ENCODE assay signal across 9 cellular contexts in the genomic region with DNA sequence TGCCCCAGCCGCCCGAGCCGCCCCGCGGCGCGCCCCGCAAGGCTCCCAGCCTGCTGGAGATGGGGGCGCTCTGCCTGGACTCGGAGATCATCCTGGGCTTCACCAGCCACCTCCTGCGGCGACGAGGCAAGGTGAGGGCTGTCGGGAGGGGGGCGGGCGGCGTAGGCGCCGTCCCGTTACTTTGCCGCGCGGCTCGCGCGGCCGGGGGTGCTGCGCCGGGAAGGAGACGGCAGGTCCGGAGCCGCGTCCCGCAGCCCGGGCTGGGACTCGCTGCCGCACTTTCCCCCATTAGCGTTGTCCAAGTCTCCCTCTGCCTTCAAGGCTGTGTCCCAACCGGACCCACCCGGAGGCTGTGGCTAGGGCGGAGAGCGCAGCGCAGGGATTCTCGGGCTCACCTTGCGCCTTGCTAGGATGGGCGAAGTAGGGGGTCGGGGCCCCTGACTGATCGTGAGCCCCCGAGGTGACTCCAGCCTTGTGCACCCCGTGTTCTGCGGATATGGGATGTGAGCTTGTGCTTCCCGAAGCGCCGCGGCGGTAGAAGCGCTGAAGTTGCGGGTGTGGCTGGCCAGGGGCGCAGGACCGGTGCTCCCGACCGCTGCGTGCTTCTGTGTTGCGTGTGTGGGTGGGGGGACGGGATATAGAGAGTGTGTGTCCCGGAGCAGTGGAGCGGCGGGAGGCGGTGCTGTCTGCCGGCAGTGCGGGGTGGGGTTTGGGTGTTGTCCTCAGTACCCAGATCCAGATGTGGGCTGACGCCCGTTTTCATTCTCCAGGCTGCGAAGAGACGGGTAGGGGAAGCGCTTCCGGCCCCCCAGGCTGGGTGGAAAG. TPM values are rescaled to one million over a fixed set of nuclear protein-coding genes. Genes with fewer than 3 reads are reported as not detected.
DNase-seq lines count a peak whose midpoint lies in the region; ATAC-seq and TF ChIP-seq lines count a peak whose summit lies in the region.
"Had no signal": no experiment of that assay in that cellular context is flagged by ENCODE, and none has a peak within 500 bp of the region (broad histone marks: within the 10 kb centered on the region; RNA-seq: fewer than 3 reads in every experiment).

No MANE protein-coding gene starts in this region.

- intact Hi-C loops in activated B cell treated with CpG ODN at 0.5 μM for 24 hours (cut with micrococcal nuclease): no loop called here

- peaks cover 16% of the 10 kb centered on the region for H4K20me1 ChIP-seq in smooth muscle cell (ENCODE audit: low read depth)

- no peak overlapping the region for H3K27ac ChIP-seq in smooth muscle cell (ENCODE audit: low read depth)
- no peak overlapping the region for H3K27ac ChIP-seq in effector memory CD4-positive, alpha-beta T cell (ENCODE audit: insufficient read depth, low read length, poor library complexity, severe bottlenecking)

- H3F3A ChIP-seq in smooth muscle cell (ENCODE audit: low read depth): no peaks in the 10 kb centered on the region

- H3K9me3 Mint-ChIP-seq in T-helper 2 cell treated with Interferon-gamma antibody and Interleukin-4, amounts not matched to agents 5 μg/mL and 100 μg/mL, for 36 hours: no peaks in the 10 kb centered on the region
- no peaks in the 10 kb centered on the region for H3K9me3 Mint-ChIP-seq in activated B cell treated with CpG ODN at 0.5 μM for 24 hours

- H3K9me3 ChIP-seq in iPS-15b (ENCODE audit: control insufficient read depth, insufficient read depth, low read length) (no peaks in the 10 kb centered on the region), smooth muscle cell (replicated peaks; ENCODE audit: low read depth) (no peaks in the 10 kb centered on the region)
- no peaks in the 10 kb centered on the region for H3K9me3 ChIP-seq in effector memory CD4-positive, alpha-beta T cell (ENCODE audit: control insufficient read depth, low read length)
- H3K9me3 ChIP-seq: sigmoid colon had no signal

- no peak for ATAC-seq in activated B cell treated with CpG ODN at 0.5 μM for 24 hours (ENCODE audit: low read depth)

- no peak overlapping the region for H3K9ac ChIP-seq in iPS-15b (ENCODE audit: low read depth, low read length)
- H3K9ac ChIP-seq in smooth muscle cell (ENCODE audit: low read depth): no peak overlapping the region

- H3K27me3 ChIP-seq in iPS-15b (ENCODE audit: control insufficient read depth, insufficient read depth, low read length) (peaks cover 18% of the 10 kb centered on the region), smooth muscle cell (ENCODE audit: low read depth) (peaks cover 41% of the 10 kb centered on the region)
- H3K27me3 ChIP-seq in effector memory CD4-positive, alpha-beta T cell (replicated peaks; ENCODE audit: control insufficient read depth, insufficient read depth, low read length, poor library complexity, severe bottlenecking): peaks cover 28% of the 10 kb centered on the region

- DNase-seq in T-helper 2 cell treated with Interferon-gamma antibody and Interleukin-4, amounts not matched to agents 5 μg/mL and 100 μg/mL, for 36 hours (ENCODE audit: low spot score): no peak
- DNase-seq in T-helper 2 cell (no peak), activated B cell treated with CpG ODN at 0.5 μM for 24 hours (no peak), smooth muscle cell (lab: John Stamatoyannopoulos, UW; ENCODE audit: unreplicated experiment) (no peak), NCI-H1417 (lab: John Stamatoyannopoulos, UW) (no peak), HT-29 (ENCODE audit: low spot score) (no peak)
- DNase-seq in effector memory CD4-positive, alpha-beta T cell: no peak
- DNase-seq: sigmoid colon had no signal

- H3K4me1 ChIP-seq in iPS-15b (ENCODE audit: control insufficient read depth, insufficient read depth, low read length) (no peaks in the 10 kb centered on the region), smooth muscle cell (ENCODE audit: low read depth) (peaks cover 35% of the 10 kb centered on the region)
- peaks cover 26% of the 10 kb centered on the region for H3K4me1 ChIP-seq in effector memory CD4-positive, alpha-beta T cell (ENCODE audit: control insufficient read depth, insufficient read depth, low read length, poor library complexity, severe bottlenecking)

- TF ChIP-seq CTCF in activated B cell treated with CpG ODN at 0.5 μM for 24 hours (IDR thresholded peaks at IDR 0.05): no peak
- no peak for TF ChIP-seq CTCF in smooth muscle cell (IDR thresholded peaks at IDR 0.05; ENCODE audit: borderline replicate concordance, insufficient read depth, poor library complexity, severe bottlenecking)

- CTCF ChIA-PET in activated B cell treated with CpG ODN at 0.5 μM for 24 hours (lab: Charles Lee): interaction anchor here (1.1 kb wide), 1 partner anchor 427 kb away, joined by 7 read pairs; no protein-coding TSS in a partner anchor

- peaks cover 5% of the 10 kb centered on the region for H3K36me3 ChIP-seq in iPS-15b (ENCODE audit: control insufficient read depth, insufficient read depth, low read length)
- H3K36me3 ChIP-seq in smooth muscle cell (ENCODE audit: low read depth): no peaks in the 10 kb centered on the region
- no peaks in the 10 kb centered on the region for H3K36me3 ChIP-seq in effector memory CD4-positive, alpha-beta T cell (ENCODE audit: control insufficient read depth, insufficient read depth, low read length)
- H3K36me3 ChIP-seq: sigmoid colon had no signal

- peak overlapping the region; percentile 34 for H3K4me3 Mint-ChIP-seq in T-helper 2 cell treated with Interferon-gamma antibody and Interleukin-4, amounts not matched to agents 5 μg/mL and 100 μg/mL, for 36 hours
- H3K4me3 Mint-ChIP-seq in activated B cell treated with CpG ODN at 0.5 μM for 24 hours: peak overlapping the region; percentile 66

- H3K79me2 ChIP-seq in smooth muscle cell (ENCODE audit: low read depth): peaks cover 8% of the 10 kb centered on the region

- POLR2A ChIA-PET in activated B cell treated with CpG ODN at 0.5 μM for 24 hours (lab: Charles Lee): no interaction called here

- peaks cover 3% of the 10 kb centered on the region for H3K4me1 Mint-ChIP-seq in T-helper 2 cell treated with Interferon-gamma antibody and Interleukin-4, amounts not matched to agents 5 μg/mL and 100 μg/mL, for 36 hours (ENCODE audit: low read depth)
- peaks cover 13% of the 10 kb centered on the region for H3K4me1 Mint-ChIP-seq in activated B cell treated with CpG ODN at 0.5 μM for 24 hours

- peak overlapping the region; percentile 58 for H3K4me3 ChIP-seq in iPS-15b (ENCODE audit: low read depth, low read length)
- H3K4me3 ChIP-seq in smooth muscle cell: peak overlapping the region; percentile 69
- no peak overlapping the region for H3K4me3 ChIP-seq in effector memory CD4-positive, alpha-beta T cell (ENCODE audit: insufficient read depth, low read depth, low read length, poor library complexity, severe bottlenecking)

- peaks cover 32% of the 10 kb centered on the region for H3K27me3 Mint-ChIP-seq in T-helper 2 cell treated with Interferon-gamma antibody and Interleukin-4, amounts not matched to agents 5 μg/mL and 100 μg/mL, for 36 hours (ENCODE audit: low read depth)
- H3K27me3 Mint-ChIP-seq in activated B cell treated with CpG ODN at 0.5 μM for 24 hours: peaks cover 38% of the 10 kb centered on the region

- no peaks in the 10 kb centered on the region for H3K36me3 Mint-ChIP-seq in T-helper 2 cell treated with Interferon-gamma antibody and Interleukin-4, amounts not matched to agents 5 μg/mL and 100 μg/mL, for 36 hours (ENCODE audit: low read depth)
- no peaks in the 10 kb centered on the region for H3K36me3 Mint-ChIP-seq in activated B cell treated with CpG ODN at 0.5 μM for 24 hours (ENCODE audit: low read depth)

- H2AFZ ChIP-seq in smooth muscle cell (ENCODE audit: low read depth): no peak overlapping the region

- WGBS in smooth muscle cell (ENCODE audit: low lambda C conversion rate): 8% methylated on average over 58 of the region's 77 CpGs

- H3K4me2 ChIP-seq in smooth muscle cell: peak overlapping the region; percentile 98

- no peak overlapping the region for H3K27ac Mint-ChIP-seq in T-helper 2 cell treated with Interferon-gamma antibody and Interleukin-4, amounts not matched to agents 5 μg/mL and 100 μg/mL, for 36 hours
- no peak overlapping the region for H3K27ac Mint-ChIP-seq in activated B cell treated with CpG ODN at 0.5 μM for 24 hours

RNA-seq across cellular contexts. Expression of a gene that starts 1.7 kb away (rescaled TPM):
- not detected in 2 replicates for total RNA-seq in activated B cell treated with CpG ODN at 0.5 μM for 24 hours
- total RNA-seq in smooth muscle cell: 4.4 and 5.9 TPM in 2 replicates
- 4.0 and 4.4 TPM in 2 replicates for polyA plus RNA-seq in smooth muscle cell
- not detected in 2 replicates for total RNA-seq in HT-29 (2014; rRNA removed; shearing (Covaris generic))

RNA-seq across cellular contexts. Expression of a gene that starts 51.2 kb away (rescaled TPM):
- total RNA-seq in activated B cell treated with CpG ODN at 0.5 μM for 24 hours (not detected in 2 replicates), smooth muscle cell (0.18 and 0.49 TPM in 2 replicates)
- polyA plus RNA-seq in smooth muscle cell: 0.47 and 1.2 TPM in 2 replicates
- total RNA-seq in HT-29 (2014; rRNA removed; shearing (Covaris generic)): not detected in 2 replicates
